9 cellular contexts compared by ENCODE assay signal in the genomic region with DNA sequence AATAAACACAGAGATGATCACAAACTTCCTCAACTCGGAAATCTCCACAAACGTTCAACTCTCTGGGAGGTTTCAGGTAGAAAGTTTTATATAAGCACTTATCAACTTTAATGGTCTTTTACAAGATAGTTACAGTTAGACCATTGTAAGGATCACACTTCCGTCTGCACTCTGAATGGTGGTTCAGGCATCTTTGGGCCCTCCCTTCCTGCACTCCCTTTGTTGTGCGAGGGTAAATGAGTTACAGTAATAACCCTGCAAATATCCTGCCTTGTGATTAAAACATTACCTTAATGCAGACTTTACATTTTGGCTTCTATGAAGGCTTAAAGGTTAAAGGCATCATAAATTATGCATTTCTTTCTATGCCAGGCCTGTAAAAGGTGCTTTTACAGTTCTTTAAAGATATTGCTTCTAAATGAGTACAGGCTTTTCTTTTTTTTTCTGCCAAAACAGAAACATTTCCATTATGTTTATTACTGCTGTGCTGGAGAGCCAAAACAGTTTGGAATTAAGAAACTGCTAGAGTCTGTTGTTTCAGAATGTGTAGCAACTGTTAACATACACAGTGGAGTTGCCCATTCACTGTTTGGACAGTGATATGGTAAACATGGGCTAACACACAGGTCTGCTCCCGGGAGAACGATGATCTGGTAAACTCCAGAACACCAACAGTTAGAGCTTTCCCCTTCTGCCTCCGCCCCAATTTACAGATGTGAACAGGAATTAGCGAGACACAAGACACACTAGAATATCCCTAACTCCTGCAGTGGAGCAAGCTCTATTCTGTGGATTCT. TPM values are rescaled to one million over a fixed set of nuclear protein-coding genes. Genes with fewer than 3 reads are reported as not detected.
DNase-seq lines count a peak whose midpoint lies in the region; ATAC-seq and TF ChIP-seq lines count a peak whose summit lies in the region.
"Had no signal": no experiment of that assay in that cellular context is flagged by ENCODE, and none has a peak within 500 bp of the region (broad histone marks: within the 10 kb centered on the region; RNA-seq: fewer than 3 reads in every experiment).

No MANE protein-coding gene starts in this region.

- H3K9ac ChIP-seq in fibroblast of lung (ENCODE audit: insufficient read depth, low read length): no peak overlapping the region

- 36 to 41% (median 41%) methylated on average over 8 of the region's 8 CpGs for WGBS in ovary, 3 donors

- H3K36me3 ChIP-seq in BJ (ENCODE audit: control insufficient read depth, insufficient read depth, low read length): no peaks in the 10 kb centered on the region
- H3K36me3 ChIP-seq in fibroblast of lung (ENCODE audit: control insufficient read depth, insufficient read depth, low read length): no peaks in the 10 kb centered on the region
- no peaks in the 10 kb centered on the region for H3K36me3 ChIP-seq in ovary
- H3K36me3 ChIP-seq: adrenal gland had no signal

- H3K9me3 ChIP-seq in fibroblast of lung (ENCODE audit: control insufficient read depth, insufficient read depth, low read depth, low read length) (no peaks in the 10 kb centered on the region), ovary (no peaks in the 10 kb centered on the region)
- H3K9me3 ChIP-seq: adrenal gland had no signal

- H3K27ac ChIP-seq in fibroblast of lung (ENCODE audit: insufficient read depth, low read length) (no peak overlapping the region), ovary (no peak overlapping the region)

- H3K9me3 Mint-ChIP-seq in activated CD4-positive, alpha-beta T cell treated with anti-CD3 and anti-CD28 coated beads for 36 hours (ENCODE audit: low read depth): no peaks in the 10 kb centered on the region

- peak overlapping the region; percentile 99 for H3K4me2 ChIP-seq in fibroblast of lung (ENCODE audit: extremely low read depth, insufficient read depth, low read length)

- H3K79me2 ChIP-seq in fibroblast of lung (ENCODE audit: control insufficient read depth, insufficient read depth, low read length): no peaks in the 10 kb centered on the region

- intact Hi-C loops in ovary (cut with DNase I): loop anchor here in 1 of 4 donors (10.0 kb wide), 1 partner anchor 90 kb away; no protein-coding TSS in a partner anchor
- intact Hi-C loops in activated CD4-positive, alpha-beta T cell treated with anti-CD3 and anti-CD28 coated beads for 36 hours (cut with DNase I, micrococcal nuclease): loop anchor here in 1 of 2 experiments (5.0 kb wide), 1 partner anchor 107 kb away; no protein-coding TSS in a partner anchor

- POLR2A ChIA-PET in BJ (lab: Charles Lee): no interaction called here
- POLR2A ChIA-PET in activated CD4-positive, alpha-beta T cell treated with anti-CD3 and anti-CD28 coated beads for 36 hours (lab: Charles Lee): no interaction called here

- H3K4me3 ChIP-seq in BJ (ENCODE audit: low read depth, low read length): peak overlapping the region; percentile 41
- H3K4me3 ChIP-seq in fibroblast of lung (replicated peaks in 1 of 4; ENCODE audit: control extremely low read depth in 1 of 4, insufficient read depth in 1 of 4, low read depth in 3 of 4, low read length in 4 of 4): peak overlapping the region; percentile 45 to 68 (median 58)
- H3K4me3 ChIP-seq in ovary: peak overlapping the region; percentile 44

- H2AFZ ChIP-seq in fibroblast of lung (ENCODE audit: low read length): no peak overlapping the region

- peaks cover 45% of the 10 kb centered on the region for H3K27me3 Mint-ChIP-seq in activated CD4-positive, alpha-beta T cell treated with anti-CD3 and anti-CD28 coated beads for 36 hours

- H3K4me1 ChIP-seq in fibroblast of lung (ENCODE audit: control insufficient read depth, extremely low read depth, insufficient read depth, low read length) (no peaks in the 10 kb centered on the region), ovary (ENCODE audit: insufficient read depth) (peaks cover 7% of the 10 kb centered on the region)

- peaks cover 8% of the 10 kb centered on the region for H3K27me3 ChIP-seq in BJ (ENCODE audit: control insufficient read depth, insufficient read depth, low read length)
- peaks cover 15% of the 10 kb centered on the region for H3K27me3 ChIP-seq in fibroblast of lung (ENCODE audit: control insufficient read depth, insufficient read depth, low read length)
- H3K27me3 ChIP-seq in ovary: no peaks in the 10 kb centered on the region
- H3K27me3 ChIP-seq: adrenal gland had no signal

- no peak for TF ChIP-seq EP300 in ovary (IDR thresholded peaks at IDR 0.05)

- DNase-seq in BJ (ENCODE audit: low read depth) (no peak), NCI-H748 (lab: John Stamatoyannopoulos, UW; ENCODE audit: unreplicated experiment) (peak; percentile 68), fibroblast of lung (ENCODE audit: low read depth in 2 of 2) (no peak), ovary (no peak), NCI-H1417 treated with DMSO at 0.1 percent for 48 hours (lab: John Stamatoyannopoulos, UW) (no peak)
- DNase-seq in activated CD4-positive, alpha-beta T cell treated with anti-CD3 and anti-CD28 coated beads for 36 hours: no peak
- DNase-seq: adrenal gland had no signal

- H3K36me3 Mint-ChIP-seq in activated CD4-positive, alpha-beta T cell treated with anti-CD3 and anti-CD28 coated beads for 36 hours (ENCODE audit: low read depth): no peaks in the 10 kb centered on the region

- CTCF ChIA-PET in BJ (lab: Yijun Ruan, JAX): no interaction called here
- CTCF ChIA-PET in activated CD4-positive, alpha-beta T cell treated with anti-CD3 and anti-CD28 coated beads for 36 hours (lab: Charles Lee): interaction anchor here (0.6 kb wide), 1 partner anchor 110 kb away, joined by 3 read pairs; no protein-coding TSS in a partner anchor

- no peak for TF ChIP-seq POLR2A in ovary (IDR thresholded peaks at IDR 0.05)

- H3K4me3 Mint-ChIP-seq in activated CD4-positive, alpha-beta T cell treated with anti-CD3 and anti-CD28 coated beads for 36 hours: no peak overlapping the region

- TF ChIP-seq CTCF in BJ (IDR thresholded peaks at IDR 0.05; ENCODE audit: insufficient read depth, low read depth, low read length) (no peak), fibroblast of lung (conservative IDR thresholded peaks at IDR 0.05 in 1 of 2, IDR thresholded peaks at IDR 0.05 in 1 of 2; ENCODE audit: low read depth in 1 of 2, low read length in 2 of 2) (no peak), ovary (IDR thresholded peaks at IDR 0.05) (no peak)

- peaks cover 4% of the 10 kb centered on the region for H3K4me1 Mint-ChIP-seq in activated CD4-positive, alpha-beta T cell treated with anti-CD3 and anti-CD28 coated beads for 36 hours

- ATAC-seq in GM21390 (IDR thresholded peaks at IDR 0.05; ENCODE audit: unreplicated experiment): no peak
- no peak for ATAC-seq in HG03439 (IDR thresholded peaks at IDR 0.05; ENCODE audit: unreplicated experiment)
- no peak for ATAC-seq in activated CD4-positive, alpha-beta T cell treated with anti-CD3 and anti-CD28 coated beads for 36 hours

- no peak overlapping the region for H3K27ac Mint-ChIP-seq in activated CD4-positive, alpha-beta T cell treated with anti-CD3 and anti-CD28 coated beads for 36 hours

- no peaks in the 10 kb centered on the region for H4K20me1 ChIP-seq in fibroblast of lung (ENCODE audit: control insufficient read depth, extremely low read depth, insufficient read depth, low read length)

RNA-seq across cellular contexts. Expression of gene PRUNE2, which starts 1.1 kb away (rescaled TPM):
- polyA plus RNA-seq in BJ (2011; rRNA removed) (0.78 and 1.3 TPM in 2 replicates), fibroblast of lung (5.4 and 8.9 TPM in 2 replicates), ovary (10 to 100 TPM in 1 of 2 donors, 1 to 10 TPM in 1; 3.3 to 35.5 TPM)
- polyA minus RNA-seq in BJ (2011; rRNA and poly(A)+ RNA removed): 1.7 and 2.1 TPM in 2 replicates
- total RNA-seq in fibroblast of lung (44.9 and 95.6 TPM in 2 replicates), ovary (10 to 100 TPM in 5 of 7 donors, 1 to 10 TPM in 2; 2.5 to 45.8 (median 13.7) TPM)
- polyA plus RNA-seq in fibroblast of lung (2012): 7.0 and 7.9 TPM in 2 replicates
- polyA minus RNA-seq in fibroblast of lung (ENCODE audit: low replicate concordance): 4.1 and 8.2 TPM in 2 replicates
- total RNA-seq in activated CD4-positive, alpha-beta T cell treated with anti-CD3 and anti-CD28 coated beads for 36 hours: under 1 TPM; 0.53 to 0.57 TPM
